Comparison of ENCODE assay signal across 13 cellular contexts in the genomic region with DNA sequence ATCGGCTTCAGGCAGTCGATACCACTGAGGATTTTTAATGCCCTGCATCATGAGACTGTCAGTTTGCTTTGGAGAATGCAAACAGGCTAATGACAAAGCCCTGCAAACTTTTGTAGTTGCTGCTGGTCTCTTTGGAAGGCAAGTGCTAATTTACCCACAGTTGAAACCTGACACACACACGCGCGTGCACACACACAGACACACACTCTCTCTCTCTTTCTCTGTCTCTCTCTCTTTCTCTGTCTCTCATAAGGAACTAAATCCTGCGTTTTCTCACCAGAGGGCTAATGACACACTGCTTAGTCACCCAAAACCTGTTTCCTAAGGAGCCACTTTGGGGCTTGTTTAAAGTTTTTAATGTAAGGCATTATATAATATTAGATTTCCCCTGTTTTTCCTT.
DNase-seq lines count a peak whose midpoint lies in the region; ATAC-seq and TF ChIP-seq lines count a peak whose summit lies in the region.
"Had no signal": no experiment of that assay in that cellular context is flagged by ENCODE, and none has a peak within 500 bp of the region (broad histone marks: within the 10 kb centered on the region; RNA-seq: fewer than 3 reads in every experiment).

No MANE protein-coding gene starts in this region.

- DNase-seq in NOMO-1 treated with DMSO at 0.1 percent for 48 hours (lab: John Stamatoyannopoulos, UW; ENCODE audit: unreplicated experiment) (peak; percentile 1), NOMO-1 (lab: John Stamatoyannopoulos, UW; ENCODE audit: unreplicated experiment in 2 of 2) (no peak), RKO (ENCODE audit: low spot score) (peak; percentile 4), fibroblast of mammary gland (ENCODE audit: low read depth) (peak; percentile 44), type B pancreatic cell (ENCODE audit: extremely low spot score, unreplicated experiment) (no peak), COR-L47 (lab: John Stamatoyannopoulos, UW) (no peak), NK-92 (lab: John Stamatoyannopoulos, UW; ENCODE audit: unreplicated experiment) (no peak)
- DNase-seq: activated CD4-positive, alpha-beta T cell treated with anti-CD3 and anti-CD28 coated beads, Interleukin-2, amount 50 U/mL, for 4 hours; activated effector memory CD4-positive, alpha-beta T cell treated with Interleukin-2 at 50 U/mL for 16 hours; kidney; NCI-H1048 had no signal

- H3K9me3 Mint-ChIP-seq in type B pancreatic cell, result peaks cover 2% of the 10 kb centered on the region
- H3K9me3 Mint-ChIP-seq: T-helper 1 cell treated with Interleukin-12 subunit alpha and Interleukin-12 subunit beta and Interleukin-4 antibody, amounts not matched to agents 30 μg/mL and 1 μg/mL, for 36 hours had no signal

- peaks cover 32% of the 10 kb centered on the region for H3K4me1 Mint-ChIP-seq in type B pancreatic cell (ENCODE audit: unreplicated experiment)

- H3K4me3 Mint-ChIP-seq in type B pancreatic cell, result peak overlapping the region; percentile 27
- H3K4me3 Mint-ChIP-seq: T-helper 1 cell treated with Interleukin-12 subunit alpha and Interleukin-12 subunit beta and Interleukin-4 antibody, amounts not matched to agents 30 μg/mL and 1 μg/mL, for 36 hours had no signal

- no peak for ATAC-seq in HG03025 (IDR thresholded peaks at IDR 0.05; ENCODE audit: low FRiP score, unreplicated experiment)

- H3K36me3 Mint-ChIP-seq in type B pancreatic cell, result no peaks in the 10 kb centered on the region

- peak overlapping the region; percentile 86 for H3K27ac Mint-ChIP-seq in type B pancreatic cell
- H3K27ac Mint-ChIP-seq: T-helper 1 cell treated with Interleukin-12 subunit alpha and Interleukin-12 subunit beta and Interleukin-4 antibody, amounts not matched to agents 30 μg/mL and 1 μg/mL, for 36 hours had no signal

- TF ChIP-seq CTCF in fibroblast of mammary gland (conservative IDR thresholded peaks at IDR 0.05; ENCODE audit: control insufficient read depth, insufficient read depth, low read depth, low read length) (no peak), type B pancreatic cell (conservative IDR thresholded peaks at IDR 0.05) (no peak)

- no peak overlapping the region for H3K4me3 ChIP-seq in fibroblast of mammary gland (ENCODE audit: control insufficient read depth, low read depth, low read length)

- H3K27me3 Mint-ChIP-seq in type B pancreatic cell, result no peaks in the 10 kb centered on the region

Comparison
In these comparisons a context has a peak if more than half of its experiments do, and no peak if none do; other contexts are left out.
1. DNase-seq: peak in NOMO-1 treated with DMSO at 0.1 percent for 48 hours (single experiment), RKO (single experiment) and fibroblast of mammary gland (single experiment); none in NOMO-1 (0 of 2), type B pancreatic cell (single experiment), COR-L47 (single experiment) and NK-92 (single experiment).